In genomic region chr1:47439151-47440051, GRCh38 we compare ENCODE assay signal across 14 cellular contexts. TPM values are rescaled to one million over a fixed set of nuclear protein-coding genes. Genes with fewer than 3 reads are reported as not detected.
A peak's percentile ranks its signal among the peaks of the same experiment; 100 is the strongest.
DNase-seq lines count a peak whose midpoint lies in the region; ATAC-seq, FAIRE-seq and TF ChIP-seq lines count a peak whose summit lies in the region.
"Had no signal": no experiment of that assay in that cellular context is flagged by ENCODE, and none has a peak within 500 bp of the region (broad histone marks: within the 10 kb centered on the region; RNA-seq: fewer than 3 reads in every experiment).

No MANE protein-coding gene starts in this region.

- no peak overlapping the region for H3K4me3 ChIP-seq in CD4-positive, alpha-beta memory T cell (ENCODE audit: low read length in 2 of 2)
- H3K4me3 ChIP-seq in NT2/D1 (ENCODE audit: insufficient read length, low read depth) (peak overlapping the region; percentile 77), prostate gland (peak overlapping the region; percentile 47 to 57)

- FAIRE-seq in GM19239 (lab: Jason Lieb, UNC), result no peak

- peaks cover 0 to 7% of the 10 kb centered on the region in 2 donors for H3K36me3 Mint-ChIP-seq in CD4-positive, alpha-beta memory T cell
- no peaks in the 10 kb centered on the region for H3K36me3 Mint-ChIP-seq in endothelial cell (ENCODE audit: low read depth, unreplicated experiment)

- H3K9ac ChIP-seq in NT2/D1 (ENCODE audit: insufficient read length, low read depth), result peak overlapping the region; percentile 75

- intact Hi-C loops in CD4-positive, alpha-beta memory T cell (cut with micrococcal nuclease), result no loop called here
- intact Hi-C loops in prostate gland (cut with DNase I), result loop anchor here (5.0 to 10.0 kb wide), 2 partner anchors 65 to 138 kb away; no protein-coding TSS in a partner anchor

- peak overlapping the region in 1 of 7 donors; percentile 65 for H3K27ac Mint-ChIP-seq in CD4-positive, alpha-beta memory T cell
- peak overlapping the region; percentile 18 for H3K27ac Mint-ChIP-seq in endothelial cell (ENCODE audit: unreplicated experiment)

- POLR2A ChIA-PET in CD4-positive, alpha-beta memory T cell (lab: Charles Lee; ENCODE audit: partially characterized antibody), result interaction anchor here (1.1 to 2.2 kb wide), 2 partner anchors 10 to 105 kb away, joined by 5 to 18 read pairs; partner anchors contain the start of gene CMPK1

- no peak for DNase-seq in CD4-positive, alpha-beta memory T cell
- no peak for DNase-seq in NT2/D1 (ENCODE audit: low read depth, low spot score)
- DNase-seq in endothelial cell (ENCODE audit: low spot score), result no peak
- DNase-seq in prostate gland (ENCODE audit: low spot score), result no peak
- DNase-seq in midbrain (lab: John Stamatoyannopoulos, UW), result no peak
- DNase-seq in GM19239 (ENCODE audit: insufficient read length, low spot score), result no peak
- DNase-seq: head of caudate nucleus; NCI-H345; stimulated activated CD4-positive, alpha-beta T cell treated with anti-CD3 and anti-CD28 coated beads, Interleukin-4, amount 100 ng/mL, for 1 hour had no signal

- H3K9me3 Mint-ChIP-seq in CD4-positive, alpha-beta memory T cell, result peaks cover 0 to 5% (median 0%) of the 10 kb centered on the region in 8 donors
- no peaks in the 10 kb centered on the region for H3K9me3 Mint-ChIP-seq in endothelial cell (ENCODE audit: unreplicated experiment)
- H3K9me3 Mint-ChIP-seq: CD4-positive, alpha-beta T cell had no signal

- no peaks in the 10 kb centered on the region for H3K9me3 ChIP-seq in CD4-positive, alpha-beta memory T cell (ENCODE audit: control insufficient read depth in 1 of 2, low read length in 2 of 2)
- H3K9me3 ChIP-seq in NT2/D1 (ENCODE audit: insufficient read depth, low read length) (peaks cover 21% of the 10 kb centered on the region), prostate gland (no peaks in the 10 kb centered on the region)

- H3K36me3 ChIP-seq in CD4-positive, alpha-beta memory T cell (ENCODE audit: insufficient read depth, low read length), result no peaks in the 10 kb centered on the region
- no peaks in the 10 kb centered on the region for H3K36me3 ChIP-seq in NT2/D1 (ENCODE audit: insufficient read depth, insufficient read length, low read length)
- no peaks in the 10 kb centered on the region for H3K36me3 ChIP-seq in prostate gland

- 19% methylated on average over 42 of the region's 75 CpGs for WGBS in prostate gland

- peaks cover 12 to 23% (median 17%) of the 10 kb centered on the region in 4 donors for H3K4me1 Mint-ChIP-seq in CD4-positive, alpha-beta memory T cell
- peaks cover 28% of the 10 kb centered on the region for H3K4me1 Mint-ChIP-seq in endothelial cell (ENCODE audit: unreplicated experiment)

- H3K4me1 ChIP-seq in CD4-positive, alpha-beta memory T cell (ENCODE audit: insufficient read depth, low read length), result peaks cover 17% of the 10 kb centered on the region
- H3K4me1 ChIP-seq in NT2/D1 (ENCODE audit: insufficient read depth, insufficient read length) (peaks cover 11% of the 10 kb centered on the region), prostate gland (replicated peaks) (no peaks in the 10 kb centered on the region)

- peaks cover 34% of the 10 kb centered on the region for H3K27me3 ChIP-seq in CD4-positive, alpha-beta memory T cell (ENCODE audit: insufficient read depth, low read length)
- peaks cover 91% of the 10 kb centered on the region for H3K27me3 ChIP-seq in NT2/D1 (ENCODE audit: insufficient read depth, insufficient read length)
- peaks cover 32% of the 10 kb centered on the region for H3K27me3 ChIP-seq in prostate gland (replicated peaks; ENCODE audit: insufficient read depth)

- peaks cover 4 to 19% of the 10 kb centered on the region in 2 donors for H3K27me3 Mint-ChIP-seq in CD4-positive, alpha-beta memory T cell
- peaks cover 19% of the 10 kb centered on the region for H3K27me3 Mint-ChIP-seq in endothelial cell (ENCODE audit: unreplicated experiment)

- CTCF ChIA-PET in CD4-positive, alpha-beta memory T cell (lab: Charles Lee; ENCODE audit: partially characterized antibody), result interaction anchor here (2.0 to 9.7 kb wide), 2 partner anchors 260 to 274 kb away, joined by 12 to 138 read pairs; no protein-coding TSS in a partner anchor

- TF ChIP-seq POLR2A in prostate gland (IDR thresholded peaks at IDR 0.05), result no peak

- TF ChIP-seq CTCF in endothelial cell (IDR thresholded peaks at IDR 0.05; ENCODE audit: unreplicated experiment) (no peak), prostate gland (IDR thresholded peaks at IDR 0.05) (no peak)

- peak overlapping the region in 7 of 8 donors; percentile 61 to 78 (median 64) for H3K4me3 Mint-ChIP-seq in CD4-positive, alpha-beta memory T cell
- no peak overlapping the region for H3K4me3 Mint-ChIP-seq in endothelial cell (ENCODE audit: unreplicated experiment)

- ATAC-seq in HG02970 (IDR thresholded peaks at IDR 0.05; ENCODE audit: low FRiP score, unreplicated experiment), result no peak
- no peak for ATAC-seq in GM21786 (IDR thresholded peaks at IDR 0.05; ENCODE audit: unreplicated experiment)

- H3K27ac ChIP-seq in CD4-positive, alpha-beta memory T cell (ENCODE audit: low read depth, low read length), result no peak overlapping the region
- peak overlapping the region; percentile 29 to 49 for H3K27ac ChIP-seq in prostate gland

RNA-seq across cellular contexts. Expression of gene FOXD2, which starts 1.6 kb away (rescaled TPM):
- total RNA-seq in CD4-positive, alpha-beta memory T cell, result under 1 TPM; 0.64 to 0.73 TPM
- polyA plus RNA-seq in CD4-positive, alpha-beta memory T cell, result under 1 TPM; 0.07 to 0.11 TPM
- 0.15 TPM for total RNA-seq in endothelial cell (ENCODE audit: unreplicated experiment)
- 1 to 10 TPM; 1.2 to 1.8 TPM for total RNA-seq in prostate gland

RNA-seq across cellular contexts. Expression of gene FOXE3, which starts 23.3 kb away (rescaled TPM):
- total RNA-seq in CD4-positive, alpha-beta memory T cell, result not detected
- polyA plus RNA-seq in CD4-positive, alpha-beta memory T cell, result not detected
- not detected for total RNA-seq in endothelial cell (ENCODE audit: unreplicated experiment)
- under 1 TPM in 1 of 2 donors, not detected in 1; 0.28 TPM for total RNA-seq in prostate gland
- total RNA-seq: CD4-positive, alpha-beta T cell; lower leg skin; M059J had no signal

Comparison
In these comparisons a context has a peak if more than half of its experiments do, and no peak if none do; other contexts are left out.
1. H3K4me3 ChIP-seq: peak in NT2/D1 (single experiment) and prostate gland (2 of 2); none in CD4-positive, alpha-beta memory T cell (0 of 2).